In the genomic region with DNA sequence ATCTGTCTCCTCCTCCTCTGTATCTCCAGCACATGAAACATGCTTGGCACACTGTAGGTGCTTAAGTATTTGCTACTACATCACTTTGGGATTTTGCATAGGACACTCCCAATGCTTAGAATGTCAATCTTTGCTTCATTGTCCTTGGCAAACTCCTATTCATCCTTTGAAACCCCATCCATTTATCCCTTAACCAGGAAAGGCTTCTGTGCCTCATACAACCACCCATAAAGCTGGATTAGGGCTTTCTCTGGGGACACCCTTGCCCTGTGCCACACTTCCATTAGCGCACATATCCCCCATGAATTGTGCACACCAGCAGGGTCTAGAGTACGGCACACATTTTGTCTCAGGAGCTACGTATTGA, we compare ENCODE assay signal across 10 cellular contexts. TPM values are rescaled to one million over a fixed set of nuclear protein-coding genes. Genes with fewer than 3 reads are reported as not detected.
A peak's percentile ranks its signal among the peaks of the same experiment; 100 is the strongest.
DNase-seq lines count a peak whose midpoint lies in the region; ATAC-seq and TF ChIP-seq lines count a peak whose summit lies in the region.
"Had no signal": no experiment of that assay in that cellular context is flagged by ENCODE, and none has a peak within 500 bp of the region (broad histone marks: within the 10 kb centered on the region; RNA-seq: fewer than 3 reads in every experiment).

No MANE protein-coding gene starts in this region.

- H3K36me3 Mint-ChIP-seq in activated CD4-positive, alpha-beta T cell treated with anti-CD3 and anti-CD28 coated beads for 36 hours (ENCODE audit: low read depth): peaks cover 2% of the 10 kb centered on the region
- no peaks in the 10 kb centered on the region for H3K36me3 Mint-ChIP-seq in WTC11

- H3K4me1 ChIP-seq in iPS-20b (ENCODE audit: insufficient read depth, low read length): peaks cover 4% of the 10 kb centered on the region
- H3K4me1 ChIP-seq in stomach: peaks cover 3 to 23% (median 7%) of the 10 kb centered on the region in 4 donors

- DNase-seq in activated CD4-positive, alpha-beta T cell treated with anti-CD3 and anti-CD28 coated beads for 36 hours: no peak
- DNase-seq in activated CD4-positive, alpha-beta T cell treated with anti-CD3 and anti-CD28 coated beads for 1 hour: no peak
- DNase-seq in WTC11 (ENCODE audit: low spot score) (no peak), stomach (no peak), NCI-H82 (lab: John Stamatoyannopoulos, UW) (no peak), Right ventricle myocardium superior (no peak), brain microvascular endothelial cell (no peak)
- DNase-seq: GOT3, NCI-H2171 had no signal

- intact Hi-C loops in activated CD4-positive, alpha-beta T cell treated with anti-CD3 and anti-CD28 coated beads for 36 hours (cut with DNase I, micrococcal nuclease): no loop called here
- intact Hi-C loops in stomach (cut with DNase I; ENCODE audit: low total_unique reads): no loop called here
- intact Hi-C loops in Right ventricle myocardium superior (cut with DNase I): no loop called here

- in situ Hi-C loops in brain microvascular endothelial cell (cut with HindIII; ENCODE audit: low pct_ligation_motif_present, low sequenced_read_pairs): no loop called here

- POLR2A ChIA-PET in activated CD4-positive, alpha-beta T cell treated with anti-CD3 and anti-CD28 coated beads for 36 hours (lab: Charles Lee): no interaction called here
- POLR2A ChIA-PET in WTC11 (lab: Charles Lee): no interaction called here

- no peaks in the 10 kb centered on the region for H3K9me3 Mint-ChIP-seq in activated CD4-positive, alpha-beta T cell treated with anti-CD3 and anti-CD28 coated beads for 36 hours (ENCODE audit: low read depth)
- H3K9me3 Mint-ChIP-seq in WTC11: peaks cover 4% of the 10 kb centered on the region; the same call in 1 of the 2 replicates

- TF ChIP-seq POLR2A in stomach (IDR thresholded peaks at IDR 0.05): no peak

- H3K9me3 ChIP-seq in iPS-20b (ENCODE audit: insufficient read depth, low read depth, low read length) (no peaks in the 10 kb centered on the region), stomach (no peaks in the 10 kb centered on the region)

- TF ChIP-seq EP300 in stomach (IDR thresholded peaks at IDR 0.05): no peak

- no peak for TF ChIP-seq CTCF in WTC11 (IDR thresholded peaks at IDR 0.05)
- TF ChIP-seq CTCF in stomach (IDR thresholded peaks at IDR 0.05): no peak
- no peak for TF ChIP-seq CTCF in brain microvascular endothelial cell (IDR thresholded peaks at IDR 0.05; ENCODE audit: low read depth, low read length, missing control alignments)

- H3K27ac Mint-ChIP-seq in activated CD4-positive, alpha-beta T cell treated with anti-CD3 and anti-CD28 coated beads for 36 hours: no peak overlapping the region
- H3K27ac Mint-ChIP-seq in WTC11: no peak overlapping the region

- H3K4me3 Mint-ChIP-seq in activated CD4-positive, alpha-beta T cell treated with anti-CD3 and anti-CD28 coated beads for 36 hours: peak overlapping the region; percentile 21
- peak overlapping the region; percentile 79 for H3K4me3 Mint-ChIP-seq in WTC11

- CTCF ChIA-PET in activated CD4-positive, alpha-beta T cell treated with anti-CD3 and anti-CD28 coated beads for 36 hours (lab: Charles Lee): no interaction called here
- CTCF ChIA-PET in WTC11 (lab: Charles Lee): interaction anchor here (0.6 to 4.8 kb wide), 4 partner anchors 18 to 348 kb away, joined by 3 to 25 read pairs (median 10); no protein-coding TSS in a partner anchor

- peaks cover 11% of the 10 kb centered on the region for H3K4me1 Mint-ChIP-seq in activated CD4-positive, alpha-beta T cell treated with anti-CD3 and anti-CD28 coated beads for 36 hours
- H3K4me1 Mint-ChIP-seq in WTC11: peaks cover 34% of the 10 kb centered on the region

- H3K36me3 ChIP-seq in iPS-20b (ENCODE audit: insufficient read depth, low read depth, low read length) (no peaks in the 10 kb centered on the region), stomach (no peaks in the 10 kb centered on the region), brain microvascular endothelial cell (replicated peaks) (no peaks in the 10 kb centered on the region)

- 85 to 96% (median 87%) methylated on average over 3 of the region's 3 CpGs for WGBS in stomach, 5 donors

- H3K27me3 Mint-ChIP-seq in activated CD4-positive, alpha-beta T cell treated with anti-CD3 and anti-CD28 coated beads for 36 hours: peaks cover 48% of the 10 kb centered on the region
- peaks cover 97% of the 10 kb centered on the region for H3K27me3 Mint-ChIP-seq in WTC11 (ENCODE audit: low read depth)

- H3K4me3 ChIP-seq in iPS-20b (ENCODE audit: low read length) (peak overlapping the region; percentile 74), stomach (peak overlapping the region in 1 of 4 donors; percentile 42), brain microvascular endothelial cell (ENCODE audit: low read depth, low read length) (no peak overlapping the region)

- H3K27me3 ChIP-seq in iPS-20b (ENCODE audit: insufficient read depth, low read length) (peaks cover 91% of the 10 kb centered on the region), stomach (peaks cover 0 to 86% (median 21%) of the 10 kb centered on the region in 3 donors), brain microvascular endothelial cell (replicated peaks) (peaks cover 23% of the 10 kb centered on the region)

- no peak overlapping the region for H3K27ac ChIP-seq in iPS-20b (ENCODE audit: low read length)
- peak overlapping the region; percentile 74 to 90 (median 82) for H3K27ac ChIP-seq in stomach
- H3K27ac ChIP-seq in brain microvascular endothelial cell: no peak overlapping the region

- ATAC-seq in activated CD4-positive, alpha-beta T cell treated with anti-CD3 and anti-CD28 coated beads for 36 hours: no peak
- ATAC-seq in WTC11 (no peak), Right ventricle myocardium superior (ENCODE audit: poor library complexity) (no peak)

- H3K9ac ChIP-seq in iPS-20b (ENCODE audit: low read depth, low read length): no peak overlapping the region; the same call in 1 of the 2 replicates

TF ChIP-seq in WTC11, 78 proteins besides CTCF, POLR2A, EP300 and RAD21 (continues in another document):
- TF ChIP-seq ESRRA (CRISPR knock-in tag; IDR thresholded peaks at IDR 0.05; ENCODE audit: borderline replicate concordance) (no peak), NR2C2 (CRISPR knock-in tag; IDR thresholded peaks at IDR 0.05) (no peak), ZNF416 (CRISPR knock-in tag; IDR thresholded peaks at IDR 0.05) (no peak), JUN (CRISPR knock-in tag; IDR thresholded peaks at IDR 0.05) (no peak), ZNF512 (CRISPR knock-in tag; IDR thresholded peaks at IDR 0.05; ENCODE audit: borderline replicate concordance) (no peak), GTF2I (CRISPR knock-in tag; conservative IDR thresholded peaks at IDR 0.05) (no peak), ATF1 (CRISPR knock-in tag; IDR thresholded peaks at IDR 0.05) (no peak), RORB (CRISPR knock-in tag; IDR thresholded peaks at IDR 0.05) (no peak), ZNF423 (CRISPR knock-in tag; IDR thresholded peaks at IDR 0.05) (no peak), IRF1 (CRISPR knock-in tag; IDR thresholded peaks at IDR 0.05) (no peak)

RNA-seq across cellular contexts. Expression of gene EPS8L1, which starts 5.8 kb away (rescaled TPM):
- 1 to 10 TPM; 2.2 to 2.3 TPM for total RNA-seq in activated CD4-positive, alpha-beta T cell treated with anti-CD3 and anti-CD28 coated beads for 36 hours
- total RNA-seq in WTC11 (2021) (38.9 to 43.8 TPM (median 42.8 TPM) in 3 replicates), stomach (100 to 1,000 TPM in 3 of 5 donors, 10 to 100 TPM in 2; 32.3 to 303 (median 114) TPM), Right ventricle myocardium superior (0.83 TPM)
- 100 to 1,000 TPM in 1 of 3 donors, 10 to 100 TPM in 2; 82.3 to 320 (median 87.5) TPM for polyA plus RNA-seq in stomach

RNA-seq across cellular contexts. Expression of gene RDH13, which starts 6.9 kb away (rescaled TPM):
- 10 to 100 TPM; 11.9 to 12.8 TPM for total RNA-seq in activated CD4-positive, alpha-beta T cell treated with anti-CD3 and anti-CD28 coated beads for 36 hours
- total RNA-seq in WTC11 (2021) (35.3 to 39.5 TPM (median 38.4 TPM) in 3 replicates), stomach (100 to 1,000 TPM in 1 of 5 donors, 10 to 100 TPM in 4; 20.6 to 124 (median 28.8) TPM), Right ventricle myocardium superior (45.6 TPM)
- polyA plus RNA-seq in stomach: 10 to 100 TPM; 13.1 to 22.0 (median 20.3) TPM

RNA-seq across cellular contexts. Expression of gene GP6, which starts 31.8 kb away (rescaled TPM):
- under 1 TPM in 1 of 2 experiments, not detected in 1; 0.09 TPM for total RNA-seq in activated CD4-positive, alpha-beta T cell treated with anti-CD3 and anti-CD28 coated beads for 36 hours
- total RNA-seq in WTC11 (2021) (0.41 to 1.1 TPM (median 0.61 TPM) in 3 replicates), stomach (1 to 10 TPM in 1 of 5 donors, not detected in 4; 3.5 TPM), Right ventricle myocardium superior (0.48 TPM)
- polyA plus RNA-seq in stomach: under 1 TPM in 1 of 3 donors, not detected in 2; 0.43 TPM

RNA-seq across cellular contexts. Expression of gene PPP1R12C, which starts 47.6 kb away (rescaled TPM):
- total RNA-seq in activated CD4-positive, alpha-beta T cell treated with anti-CD3 and anti-CD28 coated beads for 36 hours: 10 to 100 TPM; 66.1 to 69.8 TPM
- 88.4 to 99.3 TPM (median 92.3 TPM) in 3 replicates for total RNA-seq in WTC11 (2021)
- 100 to 1,000 TPM in 4 of 5 donors, 10 to 100 TPM in 1; 52.7 to 261 (median 167) TPM for total RNA-seq in stomach
- 100 to 1,000 TPM in 1 of 3 donors, 10 to 100 TPM in 2; 77.0 to 136 (median 82.6) TPM for polyA plus RNA-seq in stomach
- total RNA-seq in Right ventricle myocardium superior: 126 TPM

Comparison
In these comparisons a context has a peak if more than half of its experiments do, and no peak if none do; other contexts are left out.
1. H3K27ac ChIP-seq: peak in stomach (5 of 5); none in iPS-20b (single experiment) and brain microvascular endothelial cell (single experiment).
2. RNA of gene EPS8L1, which starts 5.8 kb away (total RNA-seq): 32.3 to 303 TPM in stomach and 38.9 to 43.8 TPM in WTC11; 2.2 to 2.3 TPM in activated CD4-positive, alpha-beta T cell treated with anti-CD3 and anti-CD28 coated beads for 36 hours and 0.83 TPM in Right ventricle myocardium superior (single experiment); every median in the first group is over 4 times any median in the second.